ENCODE assay signal across 1 cellular context in the genomic region with DNA sequence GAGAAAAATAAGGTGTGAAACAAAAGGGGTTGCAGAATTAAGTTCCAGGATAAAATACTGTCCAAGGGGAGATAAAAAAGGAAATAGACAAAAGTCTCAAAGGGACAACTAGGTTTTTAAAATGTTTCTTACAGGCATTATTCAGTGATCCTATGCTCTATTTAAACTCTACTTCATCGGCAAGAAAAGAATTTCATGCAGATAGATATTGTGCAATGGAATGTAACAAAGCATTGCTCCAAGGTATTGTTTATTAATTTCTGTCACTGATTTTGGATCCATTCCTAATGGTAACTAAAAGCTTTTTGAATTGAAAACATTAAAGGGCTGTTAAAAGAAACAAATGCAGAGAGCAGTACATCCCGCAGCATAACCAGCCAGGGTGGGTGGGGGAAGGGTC.
TF ChIP-seq lines count a peak whose summit lies in the region.

No MANE protein-coding gene starts in this region.

TF ChIP-seq in IMR-90, 13 proteins besides CTCF, POLR2A, EP300 and RAD21:
- TF ChIP-seq SMC3 (IDR thresholded peaks at IDR 0.05; ENCODE audit: low read depth, low read length), result no peak
- TF ChIP-seq MAZ (IDR thresholded peaks at IDR 0.05; ENCODE audit: borderline replicate concordance, low read depth, low read length), result no peak
- TF ChIP-seq CHD1 (IDR thresholded peaks at IDR 0.05; ENCODE audit: low read depth, low read length), result no peak
- no peak for TF ChIP-seq NFE2L2 (IDR thresholded peaks at IDR 0.05; ENCODE audit: low read depth, low read length)
- TF ChIP-seq CEBPB (IDR thresholded peaks at IDR 0.05; ENCODE audit: low read depth, low read length), result peak; percentile 89
- TF ChIP-seq, protein P1, sequence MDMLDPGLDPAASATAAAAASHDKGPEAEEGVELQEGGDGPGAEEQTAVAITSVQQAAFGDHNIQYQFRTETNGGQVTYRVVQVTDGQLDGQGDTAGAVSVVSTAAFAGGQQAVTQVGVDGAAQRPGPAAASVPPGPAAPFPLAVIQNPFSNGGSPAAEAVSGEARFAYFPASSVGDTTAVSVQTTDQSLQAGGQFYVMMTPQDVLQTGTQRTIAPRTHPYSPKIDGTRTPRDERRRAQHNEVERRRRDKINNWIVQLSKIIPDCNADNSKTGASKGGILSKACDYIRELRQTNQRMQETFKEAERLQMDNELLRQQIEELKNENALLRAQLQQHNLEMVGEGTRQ (IDR thresholded peaks at IDR 0.05; ENCODE audit: low read depth, low read length), result no peak
- TF ChIP-seq FOS (IDR thresholded peaks at IDR 0.05; ENCODE audit: low read depth, low read length), result no peak
- no peak for TF ChIP-seq MXI1 (IDR thresholded peaks at IDR 0.05; ENCODE audit: borderline replicate concordance, low read depth, low read length)
